12 cellular contexts compared by ENCODE assay signal in genomic region chr4:141027421-141027820, GRCh38.
A peak's percentile ranks its signal among the peaks of the same experiment; 100 is the strongest.
DNase-seq lines count a peak whose midpoint lies in the region; ATAC-seq and TF ChIP-seq lines count a peak whose summit lies in the region.
"Had no signal": no experiment of that assay in that cellular context is flagged by ENCODE, and none has a peak within 500 bp of the region (broad histone marks: within the 10 kb centered on the region; RNA-seq: fewer than 3 reads in every experiment).

No MANE protein-coding gene starts in this region.

- no peaks in the 10 kb centered on the region for H3K36me3 ChIP-seq in BE2C

- H3K27me3 ChIP-seq in BE2C = no peaks in the 10 kb centered on the region

- peaks cover 10% of the 10 kb centered on the region for H3K9me3 Mint-ChIP-seq in mesothelial cell of epicardium

- H3K27me3 Mint-ChIP-seq in mesothelial cell of epicardium (ENCODE audit: low read depth) = no peaks in the 10 kb centered on the region
- H3K27me3 Mint-ChIP-seq: CD8-positive, alpha-beta memory T cell had no signal

- ATAC-seq in GM21515 (IDR thresholded peaks at IDR 0.05; ENCODE audit: unreplicated experiment) = no peak
- ATAC-seq: HCT116, T-helper 17 cell had no signal

- no peaks in the 10 kb centered on the region for H3K36me3 Mint-ChIP-seq in mesothelial cell of epicardium
- H3K36me3 Mint-ChIP-seq: CD8-positive, alpha-beta memory T cell had no signal

- no peak overlapping the region for H3K4me3 ChIP-seq in BE2C (ENCODE audit: low read depth, low read length)

- DNase-seq in EH (ENCODE audit: low read depth) = peak; percentile 79
- DNase-seq in NCI-H2029 (lab: John Stamatoyannopoulos, UW) = peak; percentile 90
- peak; percentile 36 for DNase-seq in cerebellar cortex (ENCODE audit: low spot score)
- DNase-seq in mesothelial cell of epicardium (ENCODE audit: low spot score in 2 of 2, unreplicated experiment in 2 of 2) = no peak
- no peak for DNase-seq in activated gamma-delta T cell (lab: John Stamatoyannopoulos, UW)
- no peak for DNase-seq in NCI-H526 treated with DMSO at 0.1 percent for 48 hours (lab: John Stamatoyannopoulos, UW)
- no peak for DNase-seq in BE2C
- DNase-seq: CD8-positive, alpha-beta memory T cell; effector CD8-positive, alpha-beta T cell; T-helper 17 cell had no signal

- H3K9me3 ChIP-seq in BE2C = no peaks in the 10 kb centered on the region

- H3K4me3 Mint-ChIP-seq in mesothelial cell of epicardium = no peak overlapping the region
- H3K4me3 Mint-ChIP-seq: CD8-positive, alpha-beta memory T cell; T-helper 17 cell had no signal

- H3K27ac Mint-ChIP-seq in mesothelial cell of epicardium = peak overlapping the region; percentile 45
- H3K27ac Mint-ChIP-seq: CD8-positive, alpha-beta memory T cell; T-helper 17 cell had no signal

- H3K4me1 Mint-ChIP-seq in mesothelial cell of epicardium = peaks cover 27% of the 10 kb centered on the region
- H3K4me1 Mint-ChIP-seq: CD8-positive, alpha-beta memory T cell; T-helper 17 cell had no signal

- peaks cover 9% of the 10 kb centered on the region for H3K4me1 ChIP-seq in BE2C

- TF ChIP-seq CTCF in mesothelial cell of epicardium (IDR thresholded peaks at IDR 0.05; ENCODE audit: unreplicated experiment) (no peak), BE2C (IDR thresholded peaks at IDR 0.05; ENCODE audit: low read depth, low read length) (no peak)

Comparison
In these comparisons a context has a peak if more than half of its experiments do, and no peak if none do; other contexts are left out.
1. DNase-seq: peak in EH (single experiment), NCI-H2029 (single experiment) and cerebellar cortex (single experiment); none in mesothelial cell of epicardium (0 of 2), activated gamma-delta T cell (single experiment), NCI-H526 treated with DMSO at 0.1 percent for 48 hours (single experiment) and BE2C (single experiment).